Comparison of ENCODE assay signal across 30 cellular contexts in genomic region chr19:30521937-30522336, GRCh38.
"Had no signal": no experiment of that assay in that cellular context is flagged by ENCODE, and none has a peak within 500 bp of the region (broad histone marks: within the 10 kb centered on the region; RNA-seq: fewer than 3 reads in every experiment).

No MANE protein-coding gene starts in this region.

- H3K4me1 ChIP-seq: adrenal gland, body of pancreas, SJCRH30 had no signal

- DNase-seq: activated CD4-positive, alpha-beta T cell treated with anti-CD3 and anti-CD28 coated beads, Interleukin-2, amount 10 ng/mL, durations not matched to agents 24 days and 14 days; activated CD4-positive, alpha-beta T cell treated with anti-CD3 and anti-CD28 coated beads, Interleukin-2, amount 50 U/mL, for 4 hours; activated CD8-positive, alpha-beta T cell treated with anti-CD3 and anti-CD28 coated beads for 36 hours; activated gamma-delta T cell treated with Interleukin-2 at 50 U/mL for 16 hours; activated naive CD4-positive, alpha-beta T cell treated with anti-CD3 and anti-CD28 coated beads for 36 hours; activated T-cell treated with anti-CD3 and anti-CD28 coated beads for 4 hours; activated T-cell treated with anti-CD3 and anti-CD28 coated beads, Interleukin-2, amount 50 U/mL, for 4 hours; adrenal gland; body of pancreas; NCI-H1092 treated with DMSO at 0.1 percent for 48 hours; NCI-H1417; NCI-H146; NCI-H187; NCI-H2029 treated with DMSO at 0.1 percent for 48 hours; NCI-H2107; NCI-H2171; NCI-H2227 treated with DMSO at 0.1 percent for 48 hours; NCI-H446; NCI-H510A treated with DMSO at 0.1 percent for 48 hours; NCI-H526 treated with DMSO at 0.1 percent for 48 hours; NCI-H774; SHP77; SJCRH30; T1000 had no signal

- H3K36me3 ChIP-seq: adrenal gland, SJCRH30 had no signal

- H3K27me3 ChIP-seq: adrenal gland, body of pancreas, SJCRH30 had no signal

- H3K9me3 ChIP-seq: adrenal gland, body of pancreas, SJCRH30 had no signal

- H3K27ac ChIP-seq: adrenal gland, body of pancreas, SJCRH30, SK-N-MC had no signal

- FAIRE-seq: astrocyte, bronchial epithelial cell, K562 had no signal

- ATAC-seq: activated CD8-positive, alpha-beta T cell treated with anti-CD3 and anti-CD28 coated beads for 36 hours; activated naive CD4-positive, alpha-beta T cell treated with anti-CD3 and anti-CD28 coated beads, Interleukin-2, amount 50 U/mL, for 72 hours; activated T-cell treated with anti-CD3 and anti-CD28 coated beads, Interleukin-2, amount 50 U/mL, for 4 hours; body of pancreas; K562; Panc1 had no signal

- H3K4me3 ChIP-seq: adrenal gland, body of pancreas, K562, SJCRH30, SK-N-MC had no signal
